Comparison of ENCODE assay signal across 8 cellular contexts in genomic region chr2:240586919-240587800, GRCh38. TPM values are rescaled to one million over a fixed set of nuclear protein-coding genes. Genes with fewer than 3 reads are reported as not detected.
DNase-seq lines count a peak whose midpoint lies in the region; ATAC-seq, FAIRE-seq and TF ChIP-seq lines count a peak whose summit lies in the region.

No MANE protein-coding gene starts in this region.

- H3K4me1 ChIP-seq in A549 (peaks cover 23% of the 10 kb centered on the region), HUES64 (ENCODE audit: insufficient read depth, low read length) (peaks cover 13% of the 10 kb centered on the region)

- H3K9me3 Mint-ChIP-seq in T-cell (no peaks in the 10 kb centered on the region), MCF 10A (ENCODE audit: unreplicated experiment) (no peaks in the 10 kb centered on the region)

- peak overlapping the region; percentile 70 for H3K9ac ChIP-seq in HUES64 (ENCODE audit: low read depth, low read length)

- TF ChIP-seq CTCF in A549 (IDR thresholded peaks at IDR 0.05) (no peak), MCF 10A (IDR thresholded peaks at IDR 0.05; ENCODE audit: unreplicated experiment) (no peak)

- peaks cover 4% of the 10 kb centered on the region for H3K36me3 Mint-ChIP-seq in T-cell
- H3K36me3 Mint-ChIP-seq in MCF 10A (ENCODE audit: insufficient read depth, unreplicated experiment), result peaks cover 11% of the 10 kb centered on the region

- no peak; the same call in 1 of the 2 replicates for TF ChIP-seq POLR2A in A549 (IDR thresholded peaks at IDR 0.05; ENCODE audit: low read length)

- POLR2A ChIA-PET in A549 (lab: Yijun Ruan, JAX) (interaction anchor here (0.6 to 3.2 kb wide), 14 partner anchors 11 to 728 kb away, joined by 3 to 38 read pairs (median 4); partner anchors contain the start of genes DUSP28, HDLBP, MTERF4 and PASK), T-cell (lab: Charles Lee) (interaction anchor here in 1 of 2 donors (1.3 to 2.7 kb wide), 5 partner anchors 22 to 73 kb away, joined by 3 to 15 read pairs (median 5); partner anchors contain the start of gene GPR35), MCF 10A (lab: Yijun Ruan, JAX) (interaction anchor here (0.6 to 8.0 kb wide), 15 partner anchors 9 to 1099 kb away, joined by 3 to 275 read pairs (median 5); partner anchors contain the start of genes ANKMY1, DTYMK, DUSP28 and HDLBP)

- H3K4me1 Mint-ChIP-seq in T-cell, result peaks cover 43 to 62% (median 60%) of the 10 kb centered on the region in 3 donors
- peaks cover 28% of the 10 kb centered on the region for H3K4me1 Mint-ChIP-seq in MCF 10A (ENCODE audit: insufficient read depth, unreplicated experiment)

- H3K36me3 ChIP-seq in HUES64 (ENCODE audit: insufficient read depth, low read length), result peaks cover 7% of the 10 kb centered on the region; the same call in 1 of the 2 replicates

- H3K4me2 ChIP-seq in A549, result peak overlapping the region; percentile 99

- H3K4me3 ChIP-seq in A549 (peak overlapping the region; percentile 82), HUES64 (ENCODE audit: low read length) (peak overlapping the region; percentile 100)

- no peaks in the 10 kb centered on the region for H3K27me3 Mint-ChIP-seq in T-cell
- no peaks in the 10 kb centered on the region for H3K27me3 Mint-ChIP-seq in MCF 10A (ENCODE audit: insufficient read depth, unreplicated experiment)

- FAIRE-seq in A549 (lab: Jason Lieb, UNC), result no peak

- H3K27ac ChIP-seq in A549 (peak overlapping the region; percentile 95 to 96), HUES64 (ENCODE audit: low read depth, low read length) (no peak overlapping the region), layer of hippocampus (ENCODE audit: low read depth, low read length) (peak overlapping the region; percentile 50)

- TF ChIP-seq RAD21 in A549 (conservative IDR thresholded peaks at IDR 0.05 in 1 of 2, IDR thresholded peaks at IDR 0.05 in 1 of 2), result no peak

- WGBS in A549 (ENCODE audit: missing lambda C conversion rate), result 16% methylated on average over 32 of the region's 62 CpGs
- WGBS in HUES64, result 5% methylated on average over 62 of the region's 62 CpGs

- intact Hi-C loops in MCF 10A (cut with micrococcal nuclease), result loop anchor here (2.0 kb wide), 1 partner anchor 20 kb away; no protein-coding TSS in a partner anchor

- H3K9me3 ChIP-seq in A549 (no peaks in the 10 kb centered on the region), HUES64 (ENCODE audit: insufficient read depth, low read depth, low read length) (no peaks in the 10 kb centered on the region)

- DNase-seq in A549 (ENCODE audit: low read depth in 1 of 2, low spot score in 1 of 2), result no peak
- peak in 33 of 34 experiments; percentile 29 to 73 (median 60) for DNase-seq in T-cell
- peak; percentile 39 for DNase-seq in MCF 10A (ENCODE audit: unreplicated experiment)
- DNase-seq in stimulated activated CD8-positive, alpha-beta memory T cell treated with anti-CD3 and anti-CD28 coated beads, Interleukin-4, amount 100 ng/mL, for 24 hours (ENCODE audit: low read depth), result peak; percentile 48
- no peak for DNase-seq in superior temporal gyrus (ENCODE audit: extremely low spot score)

- H3K27ac Mint-ChIP-seq in T-cell (peak overlapping the region; percentile 76 to 90), MCF 10A (ENCODE audit: low read depth, unreplicated experiment) (peak overlapping the region; percentile 49)

- CTCF ChIA-PET in A549 (lab: Yijun Ruan, JAX), result interaction anchor here (1.2 to 3.9 kb wide), 6 partner anchors 11 to 264 kb away, joined by 3 to 35 read pairs (median 5); partner anchors contain the start of gene RNPEPL1
- CTCF ChIA-PET in T-cell (lab: Charles Lee), result interaction anchor here (0.5 to 3.0 kb wide), 10 partner anchors 19 to 118 kb away, joined by 3 to 51 read pairs (median 4); partner anchors contain the start of genes ANKMY1 (in 1 of the 2) and RNPEPL1 (in 1 of the 2)
- CTCF ChIA-PET in MCF 10A (lab: Yijun Ruan, JAX), result interaction anchor here (0.7 to 4.3 kb wide), 7 partner anchors 11 to 73 kb away, joined by 3 to 28 read pairs (median 3); no protein-coding TSS in a partner anchor

- TF ChIP-seq EP300 in A549 (IDR thresholded peaks at IDR 0.05), result no peak

- H3K4me3 Mint-ChIP-seq in T-cell, result peak overlapping the region; percentile 92 to 94 (median 93)
- H3K4me3 Mint-ChIP-seq in MCF 10A (ENCODE audit: unreplicated experiment), result peak overlapping the region; percentile 87

- TSS peak; percentile 42 for BruUV-seq in MCF 10A (replicated peaks; lab: Mats Ljungman, UMichigan)

- ATAC-seq in A549, result peak; percentile 41 to 59
- ATAC-seq in GM18520 (IDR thresholded peaks at IDR 0.05; ENCODE audit: unreplicated experiment), result peak; percentile 4
- ATAC-seq in T-cell (replicated peaks in 1 of 4), result peak; percentile 39 to 49 (median 44)

- H3K27me3 ChIP-seq in HUES64 (ENCODE audit: insufficient read depth, low read length) (no peaks in the 10 kb centered on the region), layer of hippocampus (ENCODE audit: control insufficient read depth, insufficient read depth, low read length) (no peaks in the 10 kb centered on the region)

TF ChIP-seq in A549, 52 proteins besides CTCF, POLR2A, EP300 and RAD21:
- TF ChIP-seq POLR2AphosphoS2 (conservative IDR thresholded peaks at IDR 0.05; ENCODE audit: low read length), result no peak
- no peak for TF ChIP-seq FOSL2 (IDR thresholded peaks at IDR 0.05)
- no peak for TF ChIP-seq FOSL2 (CRISPR knock-in tag; IDR thresholded peaks at IDR 0.05)
- no peak for TF ChIP-seq CHD2 (IDR thresholded peaks at IDR 0.05; ENCODE audit: low read length, partially characterized antibody)
- TF ChIP-seq FOSB (CRISPR knock-in tag; IDR thresholded peaks at IDR 0.05), result no peak
- TF ChIP-seq, protein P1, sequence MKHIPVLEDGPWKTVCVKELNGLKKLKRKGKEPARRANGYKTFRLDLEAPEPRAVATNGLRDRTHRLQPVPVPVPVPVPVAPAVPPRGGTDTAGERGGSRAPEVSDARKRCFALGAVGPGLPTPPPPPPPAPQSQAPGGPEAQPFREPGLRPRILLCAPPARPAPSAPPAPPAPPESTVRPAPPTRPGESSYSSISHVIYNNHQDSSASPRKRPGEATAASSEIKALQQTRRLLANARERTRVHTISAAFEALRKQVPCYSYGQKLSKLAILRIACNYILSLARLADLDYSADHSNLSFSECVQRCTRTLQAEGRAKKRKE (CRISPR knock-in tag; IDR thresholded peaks at IDR 0.05; ENCODE audit: low read depth), result no peak
- no peak for TF ChIP-seq GATA3 (IDR thresholded peaks at IDR 0.05; ENCODE audit: borderline replicate concordance)
- TF ChIP-seq, protein P2, sequence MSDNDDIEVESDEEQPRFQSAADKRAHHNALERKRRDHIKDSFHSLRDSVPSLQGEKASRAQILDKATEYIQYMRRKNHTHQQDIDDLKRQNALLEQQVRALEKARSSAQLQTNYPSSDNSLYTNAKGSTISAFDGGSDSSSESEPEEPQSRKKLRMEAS (IDR thresholded peaks at IDR 0.05), result peak; percentile 8; the same call in 1 of the 2 replicates
- no peak for TF ChIP-seq HOXA7 (CRISPR knock-in tag; IDR thresholded peaks at IDR 0.05)
- no peak for TF ChIP-seq CHD4 (IDR thresholded peaks at IDR 0.05; ENCODE audit: borderline replicate concordance)
TF ChIP-seq in A549: peak in this region for 1.

RNA-seq across cellular contexts. Expression of gene CAPN10, which starts 0.6 kb away (rescaled TPM):
- polyA plus RNA-seq in A549 (2011; rRNA removed), result 8.4 and 9.5 TPM in 2 replicates
- polyA plus RNA-seq in A549 (2012; cell fraction: cytosol; rRNA removed), result 29.9 and 35.6 TPM in 2 replicates
- polyA plus RNA-seq in A549 (2012; cell fraction: nucleus; rRNA removed), result 89.6 and 119 TPM in 2 replicates
- polyA plus RNA-seq in A549 (2017; fragmentation: RNase III; extraction: RNeasy Plus Mini Kit Qiagen cat#74134 plus additional on column Dnase treatment), result 15.8 to 17.7 TPM (median 15.9 TPM) in 3 replicates
- 7.1 and 8.4 TPM in 2 replicates for polyA minus RNA-seq in A549 (2011; rRNA and poly(A)+ RNA removed)
- 23.9 TPM for polyA plus RNA-seq in HUES64 (2013, experiment 1 of 2)
- polyA plus RNA-seq in HUES64 (2013, experiment 2 of 2), result 22.4 TPM
- total RNA-seq in T-cell, result 100 to 1,000 TPM in 2 of 5 donors, 10 to 100 TPM in 3; 73.3 to 107 (median 96.1) TPM
- total RNA-seq in MCF 10A (2022), result 27.6 and 35.2 TPM in 2 replicates

RNA-seq across cellular contexts. Expression of gene RNPEPL1, which starts 18.9 kb away (rescaled TPM):
- 9.2 and 20.0 TPM in 2 replicates for polyA plus RNA-seq in A549 (2011; rRNA removed)
- polyA plus RNA-seq in A549 (2012; cell fraction: cytosol; rRNA removed), result 20.3 and 33.9 TPM in 2 replicates
- 87.4 and 124 TPM in 2 replicates for polyA plus RNA-seq in A549 (2012; cell fraction: nucleus; rRNA removed)
- polyA plus RNA-seq in A549 (2017; fragmentation: RNase III; extraction: RNeasy Plus Mini Kit Qiagen cat#74134 plus additional on column Dnase treatment), result 23.7 to 26.4 TPM (median 26.3 TPM) in 3 replicates
- 24.9 and 34.2 TPM in 2 replicates for polyA minus RNA-seq in A549 (2011; rRNA and poly(A)+ RNA removed)
- 7.3 TPM for polyA plus RNA-seq in HUES64 (2013, experiment 1 of 2)
- 8.7 TPM for polyA plus RNA-seq in HUES64 (2013, experiment 2 of 2)
- total RNA-seq in T-cell, result 100 to 1,000 TPM in 4 of 5 donors, 10 to 100 TPM in 1; 87.6 to 202 (median 189) TPM
- total RNA-seq in MCF 10A (2022), result 31.5 and 33.7 TPM in 2 replicates

RNA-seq across cellular contexts. Expression of gene DUSP28, which starts 27.0 kb away (rescaled TPM):
- polyA plus RNA-seq in A549 (2011; rRNA removed) (11.8 and 14.3 TPM in 2 replicates), A549 (2017; fragmentation: RNase III; extraction: RNeasy Plus Mini Kit Qiagen cat#74134 plus additional on column Dnase treatment) (5.2 to 5.8 TPM (median 5.6 TPM) in 3 replicates)
- polyA plus RNA-seq in A549 (2012; cell fraction: cytosol; rRNA removed), result 6.8 and 8.6 TPM in 2 replicates
- polyA plus RNA-seq in A549 (2012; cell fraction: nucleus; rRNA removed), result 7.9 and 8.2 TPM in 2 replicates
- 5.4 and 6.1 TPM in 2 replicates for polyA minus RNA-seq in A549 (2011; rRNA and poly(A)+ RNA removed)
- polyA plus RNA-seq in HUES64 (2013, experiment 1 of 2), result 4.3 TPM
- 2.7 TPM for polyA plus RNA-seq in HUES64 (2013, experiment 2 of 2)
- total RNA-seq in T-cell (10 to 100 TPM; 11.0 to 17.3 (median 15.4) TPM), MCF 10A (2022) (3.8 and 5.2 TPM in 2 replicates)

RNA-seq across cellular contexts. Expression of gene ANKMY1, which starts 29.4 kb away (rescaled TPM):
- polyA plus RNA-seq in A549 (2011; rRNA removed), result 16.5 and 18.9 TPM in 2 replicates
- polyA plus RNA-seq in A549 (2012; cell fraction: cytosol; rRNA removed), result 19.6 and 22.0 TPM in 2 replicates
- 52.7 and 56.8 TPM in 2 replicates for polyA plus RNA-seq in A549 (2012; cell fraction: nucleus; rRNA removed)
- polyA plus RNA-seq in A549 (2017; fragmentation: RNase III; extraction: RNeasy Plus Mini Kit Qiagen cat#74134 plus additional on column Dnase treatment), result 10.6 to 13.4 TPM (median 12.0 TPM) in 3 replicates
- 42.4 and 55.2 TPM in 2 replicates for polyA minus RNA-seq in A549 (2011; rRNA and poly(A)+ RNA removed)
- 3.0 TPM for polyA plus RNA-seq in HUES64 (2013, experiment 1 of 2)
- polyA plus RNA-seq in HUES64 (2013, experiment 2 of 2), result 3.6 TPM
- 10 to 100 TPM; 44.6 to 89.5 (median 79.8) TPM for total RNA-seq in T-cell
- total RNA-seq in MCF 10A (2022), result 19.5 and 22.2 TPM in 2 replicates

RNA-seq across cellular contexts. Expression of gene GPR35, which starts 38.1 kb away (rescaled TPM):
- 0.65 and 1.3 TPM in 2 replicates for polyA plus RNA-seq in A549 (2011; rRNA removed)
- polyA plus RNA-seq in A549 (2012; cell fraction: cytosol; rRNA removed), result 1.2 and 1.6 TPM in 2 replicates
- 9.5 and 11.4 TPM in 2 replicates for polyA plus RNA-seq in A549 (2012; cell fraction: nucleus; rRNA removed)
- polyA plus RNA-seq in A549 (2017; fragmentation: RNase III; extraction: RNeasy Plus Mini Kit Qiagen cat#74134 plus additional on column Dnase treatment), result 0.79 to 1.0 TPM (median 0.90 TPM) in 3 replicates
- polyA minus RNA-seq in A549 (2011; rRNA and poly(A)+ RNA removed), result 0.70 and 1.1 TPM in 2 replicates
- 0.40 TPM for polyA plus RNA-seq in HUES64 (2013, experiment 1 of 2)
- polyA plus RNA-seq in HUES64 (2013, experiment 2 of 2), result 0.57 TPM
- total RNA-seq in T-cell, result 10 to 100 TPM in 3 of 5 donors, 1 to 10 TPM in 2; 6.2 to 16.2 (median 10.4) TPM
- 0.42 and 0.81 TPM in 2 replicates for total RNA-seq in MCF 10A (2022)

Comparison
In these comparisons a context has a peak if more than half of its experiments do, and no peak if none do; other contexts are left out.
1. DNase-seq: peak in T-cell (33 of 34), MCF 10A (single experiment) and stimulated activated CD8-positive, alpha-beta memory T cell treated with anti-CD3 and anti-CD28 coated beads, Interleukin-4, amount 100 ng/mL, for 24 hours (single experiment); none in A549 (0 of 2) and superior temporal gyrus (single experiment).
2. Peak in every context shown above with its lines, with median percentiles within 50 percentile points of each other: ATAC-seq.